In the genomic region with DNA sequence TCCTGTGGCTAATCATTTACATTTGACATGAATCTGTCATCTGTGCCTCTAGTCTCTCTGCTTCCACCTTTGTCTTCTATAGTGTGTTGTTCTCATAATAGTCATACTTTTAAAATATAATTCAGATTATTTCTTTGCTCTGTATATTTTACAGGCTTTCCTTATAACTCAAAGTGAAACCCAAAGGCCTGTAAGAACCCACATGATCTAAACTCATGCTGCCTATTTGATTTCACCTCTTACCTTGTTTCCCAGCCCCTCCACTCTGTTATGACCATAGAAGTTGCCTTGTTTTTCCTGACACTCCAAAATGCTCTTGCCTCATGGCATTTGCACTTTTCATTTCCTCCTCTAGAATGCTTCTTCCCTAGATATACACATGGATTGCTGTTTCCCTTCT, we compare ENCODE assay signal across 22 cellular contexts.
"Had no signal": no experiment of that assay in that cellular context is flagged by ENCODE, and none has a peak within 500 bp of the region (broad histone marks: within the 10 kb centered on the region; RNA-seq: fewer than 3 reads in every experiment).

No MANE protein-coding gene starts in this region.

- H3K27me3 Mint-ChIP-seq: IgD-negative memory B cell had no signal

- DNase-seq: Kasumi-1, MM.1S, NCI-H1092 treated with DMSO at 0.1 percent for 48 hours, NCI-H1436, NCI-H187, NCI-H2029, NCI-H2081 treated with DMSO at 0.1 percent for 48 hours, NCI-H2171, NCI-H226, NCI-H446, NCI-H510A, NCI-H524 treated with DMSO at 0.1 percent for 48 hours, NCI-H69, NCI-H774, Right ventricle myocardium superior, RPMI8226, SIG-M5 had no signal

- H3K4me3 Mint-ChIP-seq: IgD-negative memory B cell had no signal

- H3K36me3 Mint-ChIP-seq: IgD-negative memory B cell had no signal

- ATAC-seq: K562, SK-N-SH treated with all-trans-retinoic acid at 6 μM for 48 hours had no signal

- H3K9ac ChIP-seq: KMS-11 had no signal

- H3K4me3 ChIP-seq: K562 had no signal

- H3K4me2 ChIP-seq: KMS-11 had no signal

- H3K9me3 Mint-ChIP-seq: IgD-negative memory B cell had no signal

- H3K27ac ChIP-seq: KMS-11 had no signal

- H3K27ac Mint-ChIP-seq: IgD-negative memory B cell had no signal

- FAIRE-seq: K562, RCC 7860 had no signal
